Comparison of ENCODE assay signal across 10 cellular contexts in genomic region chr15:101156509-101157159, GRCh38.
DNase-seq lines count a peak whose midpoint lies in the region; ATAC-seq and TF ChIP-seq lines count a peak whose summit lies in the region.
"Had no signal": no experiment of that assay in that cellular context is flagged by ENCODE, and none has a peak within 500 bp of the region (broad histone marks: within the 10 kb centered on the region; RNA-seq: fewer than 3 reads in every experiment).

No MANE protein-coding gene starts in this region.

- H3K9me3 ChIP-seq in thyroid gland, result no peaks in the 10 kb centered on the region

- no peak overlapping the region for H3K4me3 ChIP-seq in thyroid gland (replicated peaks in 1 of 3)

- intact Hi-C loops in thyroid gland (cut with DNase I), result no loop called here

- WGBS in thyroid gland, 2 donors, result 87% methylated on average over 21 of the region's 21 CpGs

- DNase-seq in GM10266 (ENCODE audit: extremely low spot score), result peak; percentile 82
- DNase-seq in NOMO-1 treated with dmso at 0.1 percent for 144 hours (lab: John Stamatoyannopoulos, UW; ENCODE audit: unreplicated experiment), result no peak
- DNase-seq in NCI-H2081 treated with DMSO at 0.1 percent for 48 hours (lab: John Stamatoyannopoulos, UW), result no peak
- no peak for DNase-seq in omental fat pad (ENCODE audit: low spot score)
- DNase-seq in thyroid gland, result no peak
- DNase-seq: activated CD8-positive, alpha-beta memory T cell treated with anti-CD3 and anti-CD28 coated beads, Interleukin-2, amount 10 ng/mL, durations not matched to agents 7 days and 5 days; NCI-H2029 treated with DMSO at 0.1 percent for 48 hours had no signal

- no peak for TF ChIP-seq POLR2A in thyroid gland (IDR thresholded peaks at IDR 0.05)

- H3K4me1 ChIP-seq in thyroid gland, result no peaks in the 10 kb centered on the region

- ATAC-seq in GM21367 (IDR thresholded peaks at IDR 0.05; ENCODE audit: unreplicated experiment), result peak; percentile 87
- peak; percentile 84 for ATAC-seq in HG03354 (IDR thresholded peaks at IDR 0.05; ENCODE audit: poor library complexity, severe bottlenecking, unreplicated experiment)
- ATAC-seq in esophagus mucosa, result peak; percentile 44
- ATAC-seq in omental fat pad (ENCODE audit: low FRiP score), result no peak
- ATAC-seq: activated CD8-positive, alpha-beta memory T cell treated with anti-CD3 and anti-CD28 coated beads, Interleukin-2, amount 10 ng/mL, durations not matched to agents 7 days and 5 days had no signal

- H3K27ac ChIP-seq in thyroid gland, result no peak overlapping the region

- no peaks in the 10 kb centered on the region for H3K27me3 ChIP-seq in thyroid gland

- H3K36me3 ChIP-seq in thyroid gland, result no peaks in the 10 kb centered on the region

- TF ChIP-seq CTCF in GM10266 (IDR thresholded peaks at IDR 0.05; ENCODE audit: control insufficient read depth, insufficient read depth, low read depth, missing control alignments), result no peak
- TF ChIP-seq CTCF in omental fat pad (IDR thresholded peaks at IDR 0.05), result no peak
- TF ChIP-seq CTCF in thyroid gland (IDR thresholded peaks at IDR 0.05), result no peak
